13 cellular contexts compared by ENCODE assay signal in genomic region chr14:34211732-34212131, GRCh38.
DNase-seq lines count a peak whose midpoint lies in the region; ATAC-seq, FAIRE-seq and TF ChIP-seq lines count a peak whose summit lies in the region.
"Had no signal": no experiment of that assay in that cellular context is flagged by ENCODE, and none has a peak within 500 bp of the region (broad histone marks: within the 10 kb centered on the region; RNA-seq: fewer than 3 reads in every experiment).

No MANE protein-coding gene starts in this region.

- CTCF ChIA-PET in H1 (lab: Charles Lee; ENCODE audit: partially characterized antibody): no interaction called here

- H2AFZ ChIP-seq in H1 (ENCODE audit: low read length): peak overlapping the region; percentile 49; the same call in 1 of the 2 replicates
- H2AFZ ChIP-seq: parathyroid adenoma had no signal

- no peak overlapping the region for H3K18ac ChIP-seq in H1 (ENCODE audit: extremely low read depth, low read length)

- no peak for TF ChIP-seq EP300 in H1 (IDR thresholded peaks at IDR 0.05; ENCODE audit: borderline replicate concordance in 1 of 2, low read depth in 2 of 2, low read length in 2 of 2)

- no peak overlapping the region for H3K4me2 ChIP-seq in H1 (ENCODE audit: insufficient read depth in 1 of 2, low read depth in 2 of 2, low read length in 2 of 2)

- no peak overlapping the region for H2BK20ac ChIP-seq in H1 (ENCODE audit: low read length)

- H3K23ac ChIP-seq in H1 (ENCODE audit: insufficient read length): no peak overlapping the region

- no peaks in the 10 kb centered on the region for H3K79me2 ChIP-seq in H1 (ENCODE audit: control insufficient read depth in 1 of 2, insufficient read depth in 2 of 2, low read length in 2 of 2)
- H3K79me2 ChIP-seq: parathyroid adenoma had no signal

- WGBS in H1 (ENCODE audit: extremely low coverage in 1 of 2, insufficient coverage in 1 of 2, insufficient read length in 1 of 2, insufficient replicate concordance in 2 of 2, low coverage in 1 of 2, low lambda C conversion rate in 2 of 2, missing lambda C conversion rate in 1 of 2), 2 experiments: 81% methylated on average over 3 of the region's 3 CpGs; no CpG with 5 or more reads in 1 of the 2 experiments
- 72 to 83% methylated on average over 3 of the region's 3 CpGs for WGBS in heart right ventricle, 2 donors

- no peak overlapping the region for H2BK15ac ChIP-seq in H1 (ENCODE audit: low read length)

- H2AK5ac ChIP-seq in H1 (ENCODE audit: low read depth, low read length): no peak overlapping the region

- FAIRE-seq in GM18507 (lab: Jason Lieb, UNC) (peak; percentile 90), H1 (lab: Jason Lieb, UNC) (no peak), GM12892 (lab: Jason Lieb, UNC) (no peak)

- H3K36me3 ChIP-seq in H1 (ENCODE audit: control insufficient read depth in 2 of 4, insufficient read depth in 4 of 4, low read length in 3 of 4): no peaks in the 10 kb centered on the region
- H3K36me3 ChIP-seq in heart right ventricle: no peaks in the 10 kb centered on the region

- no peak for TF ChIP-seq POLR2A in H1 (IDR thresholded peaks at IDR 0.05; ENCODE audit: control extremely low read depth in 1 of 2, low read depth in 2 of 2, low read length in 2 of 2)
- TF ChIP-seq POLR2A in GM12892 (IDR thresholded peaks at IDR 0.05; ENCODE audit: low read depth, low read length): no peak

- H4K8ac ChIP-seq in H1 (ENCODE audit: extremely low read depth, insufficient read depth, low read length): no peak overlapping the region

- H4K5ac ChIP-seq in H1 (ENCODE audit: insufficient read length, low read depth, low read length): no peak overlapping the region

- H4K91ac ChIP-seq in H1 (replicated peaks; ENCODE audit: insufficient read length, low read length): no peak overlapping the region

- no peak overlapping the region for H3K56ac ChIP-seq in H1 (replicated peaks; ENCODE audit: insufficient read length, low read depth, low read length)

- POLR2A ChIA-PET in H1 (lab: Charles Lee; ENCODE audit: partially characterized antibody): no interaction called here

- no peaks in the 10 kb centered on the region for H3K27me3 ChIP-seq in H1 (replicated peaks in 1 of 4; ENCODE audit: control insufficient read depth in 3 of 4, extremely low read depth in 1 of 4, insufficient read depth in 3 of 4, low read length in 3 of 4)
- H3K27me3 ChIP-seq in heart right ventricle: no peaks in the 10 kb centered on the region

- H2BK120ac ChIP-seq in H1 (replicated peaks; ENCODE audit: low read depth, low read length): no peak overlapping the region

- no peak overlapping the region for H2BK12ac ChIP-seq in H1 (ENCODE audit: low read depth, low read length)

- H4K20me1 ChIP-seq in H1 (replicated peaks in 1 of 2; ENCODE audit: control insufficient read depth in 1 of 2, insufficient read depth in 2 of 2, low read length in 2 of 2): no peaks in the 10 kb centered on the region

- TF ChIP-seq CTCF in H1 (IDR thresholded peaks at IDR 0.05; ENCODE audit: control extremely low read depth in 1 of 3, insufficient read depth in 1 of 3, low read depth in 1 of 3, low read length in 3 of 3) (no peak), heart right ventricle (IDR thresholded peaks at IDR 0.05) (no peak)

- H2BK5ac ChIP-seq in H1 (ENCODE audit: low read depth, low read length): no peak overlapping the region

- intact Hi-C loops in heart right ventricle (cut with DNase I): no loop called here

- H3K4me1 ChIP-seq in H1 (replicated peaks in 1 of 4; ENCODE audit: control insufficient read depth in 3 of 4, insufficient read depth in 4 of 4, low read length in 3 of 4) (no peaks in the 10 kb centered on the region), heart right ventricle (no peaks in the 10 kb centered on the region)
- H3K4me1 ChIP-seq: parathyroid adenoma had no signal

- no peaks in the 10 kb centered on the region for H3K79me1 ChIP-seq in H1 (ENCODE audit: low read depth, low read length)

- TF ChIP-seq RAD21 in H1 (IDR thresholded peaks at IDR 0.05 in 1 of 2, conservative IDR thresholded peaks at IDR 0.05 in 1 of 2; ENCODE audit: low read depth in 2 of 2, low read length in 2 of 2): no peak

- no peak overlapping the region for H3K14ac ChIP-seq in H1 (ENCODE audit: insufficient read length)

- no peak overlapping the region for H3K4me3 ChIP-seq in H1 (ENCODE audit: extremely low read depth in 1 of 4, insufficient read depth in 2 of 4, low read depth in 3 of 4, low read length in 4 of 4)
- no peak overlapping the region for H3K4me3 ChIP-seq in heart right ventricle

- H3K23me2 ChIP-seq in H1 (ENCODE audit: low read depth, low read length): no peaks in the 10 kb centered on the region

- DNase-seq in GM18507 (ENCODE audit: extremely low spot score, insufficient read length, low read depth) (no peak), H1 (ENCODE audit: low read depth in 1 of 2, low spot score in 2 of 2) (no peak), cerebellar cortex (ENCODE audit: low spot score) (no peak), heart right ventricle (no peak), medulla oblongata (ENCODE audit: extremely low spot score) (no peak), GM12892 (ENCODE audit: insufficient read length) (no peak)
- DNase-seq: activated naive CD4-positive, alpha-beta T cell treated with anti-CD3 and anti-CD28 coated beads, Interleukin-2, amount 50 U/mL, for 16 hours; Calu3; KBM-7; T1000 had no signal

- no peak overlapping the region for H3K4ac ChIP-seq in H1 (replicated peaks; ENCODE audit: insufficient read length, low read depth, low read length)

- H3K9ac ChIP-seq in H1 (replicated peaks in 1 of 4; ENCODE audit: extremely low read depth in 1 of 4, low read depth in 3 of 4, low read length in 3 of 4): no peak overlapping the region
- H3K9ac ChIP-seq: parathyroid adenoma had no signal

- H3K27ac ChIP-seq in H1 (ENCODE audit: low read depth, low read length) (no peak overlapping the region), heart right ventricle (no peak overlapping the region)
- H3K27ac ChIP-seq: parathyroid adenoma had no signal

- ATAC-seq in GM21619 (IDR thresholded peaks at IDR 0.05; ENCODE audit: unreplicated experiment) (peak; percentile 82), HG03196 (IDR thresholded peaks at IDR 0.05; ENCODE audit: unreplicated experiment) (peak; percentile 90), heart right ventricle (no peak)

- H3K9me3 ChIP-seq in H1 (ENCODE audit: insufficient read depth in 2 of 2, low read depth in 1 of 2, low read length in 1 of 2): no peaks in the 10 kb centered on the region
- peaks cover 0 to 4% (median 0%) of the 10 kb centered on the region in 11 donors for H3K9me3 ChIP-seq in heart right ventricle

TF ChIP-seq in H1, 55 proteins besides CTCF, POLR2A, EP300 and RAD21:
- TF ChIP-seq POLR2AphosphoS5 (IDR thresholded peaks at IDR 0.05; ENCODE audit: low read depth, low read length) (no peak), RXRA (IDR thresholded peaks at IDR 0.05; ENCODE audit: insufficient read depth, low read depth, low read length) (no peak), SP4 (IDR thresholded peaks at IDR 0.05; ENCODE audit: low read length) (no peak)

Comparison
In these comparisons a context has a peak if more than half of its experiments do, and no peak if none do; other contexts are left out.
1. ATAC-seq: peak in GM21619 (single experiment) and HG03196 (single experiment); none in heart right ventricle (0 of 8).